ENCODE assay signal across 1 cellular context in genomic region chr15:75453703-75454470, GRCh38.
TF ChIP-seq lines count a peak whose summit lies in the region.

No MANE protein-coding gene starts in this region.

TF ChIP-seq in WTC11, 78 proteins besides CTCF, POLR2A, EP300 and RAD21 (continued from another document and continues in another):
- TF ChIP-seq IRF1 (CRISPR knock-in tag; IDR thresholded peaks at IDR 0.05) (no peak), PRRX2 (CRISPR knock-in tag; IDR thresholded peaks at IDR 0.05) (no peak), NFE2L1 (CRISPR knock-in tag; IDR thresholded peaks at IDR 0.05) (peak; percentile 53; the same call in 1 of the 2 replicates), JAZF1 (CRISPR knock-in tag; IDR thresholded peaks at IDR 0.05) (no peak), STAT6 (CRISPR knock-in tag; conservative IDR thresholded peaks at IDR 0.05; ENCODE audit: low read depth) (no peak), ATF2 (CRISPR knock-in tag; IDR thresholded peaks at IDR 0.05; ENCODE audit: borderline replicate concordance, low read depth) (no peak), ARID4B (CRISPR knock-in tag; IDR thresholded peaks at IDR 0.05; ENCODE audit: borderline replicate concordance) (no peak; the same call in 1 of the 2 replicates), OVOL2 (CRISPR knock-in tag; IDR thresholded peaks at IDR 0.05; ENCODE audit: borderline replicate concordance) (no peak), ETV6 (CRISPR knock-in tag; IDR thresholded peaks at IDR 0.05) (peak; percentile 40; the same call in 1 of the 2 replicates), USF1 (CRISPR knock-in tag; IDR thresholded peaks at IDR 0.05) (no peak), ZNF281 (CRISPR knock-in tag; IDR thresholded peaks at IDR 0.05) (peak; percentile 86), FOXP1 (CRISPR knock-in tag; IDR thresholded peaks at IDR 0.05; ENCODE audit: borderline replicate concordance) (no peak), MLX (CRISPR knock-in tag; IDR thresholded peaks at IDR 0.05) (no peak), IRF2 (CRISPR knock-in tag; IDR thresholded peaks at IDR 0.05; ENCODE audit: borderline replicate concordance, low read depth) (no peak), TCF7 (CRISPR knock-in tag; IDR thresholded peaks at IDR 0.05; ENCODE audit: low read depth) (no peak), ZNF416 (CRISPR knock-in tag; IDR thresholded peaks at IDR 0.05) (peak; percentile 50; the same call in 1 of the 2 replicates), SMAD4 (CRISPR knock-in tag; IDR thresholded peaks at IDR 0.05) (no peak), JUN (CRISPR knock-in tag; IDR thresholded peaks at IDR 0.05) (0 out of 2 replicates have a peak, but pooled peaks have one; percentile 24), SMAD3 (CRISPR knock-in tag; IDR thresholded peaks at IDR 0.05; ENCODE audit: borderline replicate concordance) (peak; percentile 84; the same call in 1 of the 2 replicates), ELF4 (CRISPR knock-in tag; IDR thresholded peaks at IDR 0.05; ENCODE audit: low read depth) (no peak), ZNF396 (CRISPR knock-in tag; IDR thresholded peaks at IDR 0.05; ENCODE audit: borderline replicate concordance) (no peak), HMGXB4 (CRISPR knock-in tag; IDR thresholded peaks at IDR 0.05) (0 out of 2 replicates have a peak, but pooled peaks have one; percentile 37), ZMAT4 (CRISPR knock-in tag; IDR thresholded peaks at IDR 0.05) (no peak), ERG (CRISPR knock-in tag; IDR thresholded peaks at IDR 0.05) (no peak), MXD4 (CRISPR knock-in tag; IDR thresholded peaks at IDR 0.05; ENCODE audit: borderline replicate concordance) (no peak), ZBTB21 (CRISPR knock-in tag; IDR thresholded peaks at IDR 0.05; ENCODE audit: borderline replicate concordance) (no peak), ZNF263 (CRISPR knock-in tag; IDR thresholded peaks at IDR 0.05; ENCODE audit: low read depth) (no peak), SP1 (CRISPR knock-in tag; conservative IDR thresholded peaks at IDR 0.05) (peak; percentile 93), SOX15 (CRISPR knock-in tag; IDR thresholded peaks at IDR 0.05) (no peak), TP53 (CRISPR knock-in tag; IDR thresholded peaks at IDR 0.05) (0 out of 2 replicates have a peak, but pooled peaks have one; percentile 23), ZNF671 (CRISPR knock-in tag; IDR thresholded peaks at IDR 0.05) (no peak), NR3C1 (CRISPR knock-in tag; conservative IDR thresholded peaks at IDR 0.05; ENCODE audit: low read depth) (no peak), HMGA2 (CRISPR knock-in tag; IDR thresholded peaks at IDR 0.05) (no peak), NR1H2 (CRISPR knock-in tag; IDR thresholded peaks at IDR 0.05) (no peak), TEAD4 (CRISPR knock-in tag; IDR thresholded peaks at IDR 0.05) (no peak), MAX (CRISPR knock-in tag; IDR thresholded peaks at IDR 0.05) (peak; percentile 79; the same call in 1 of the 2 replicates), CDX4 (CRISPR knock-in tag; IDR thresholded peaks at IDR 0.05; ENCODE audit: borderline replicate concordance) (no peak), ZSCAN18 (CRISPR knock-in tag; IDR thresholded peaks at IDR 0.05) (no peak), ZNF121 (CRISPR knock-in tag; IDR thresholded peaks at IDR 0.05) (no peak), CREB1 (CRISPR knock-in tag; IDR thresholded peaks at IDR 0.05) (peak; percentile 62; the same call in 1 of the 2 replicates), ZNF423 (CRISPR knock-in tag; IDR thresholded peaks at IDR 0.05) (no peak)
